12 cellular contexts compared by ENCODE assay signal in genomic region chr7:20542594-20542993, GRCh38.
DNase-seq lines count a peak whose midpoint lies in the region; ATAC-seq and TF ChIP-seq lines count a peak whose summit lies in the region.
"Had no signal": no experiment of that assay in that cellular context is flagged by ENCODE, and none has a peak within 500 bp of the region (broad histone marks: within the 10 kb centered on the region; RNA-seq: fewer than 3 reads in every experiment).

No MANE protein-coding gene starts in this region.

- ATAC-seq in gastrocnemius medialis (peak; percentile 58 to 85), GM18505 (IDR thresholded peaks at IDR 0.05; ENCODE audit: unreplicated experiment) (no peak)
- ATAC-seq in naive thymus-derived CD8-positive, alpha-beta T cell, result no peak

- peaks cover 0 to 9% (median 4%) of the 10 kb centered on the region in 9 donors for H3K9me3 Mint-ChIP-seq in naive thymus-derived CD8-positive, alpha-beta T cell

- TF ChIP-seq POLR2A in gastrocnemius medialis (IDR thresholded peaks at IDR 0.05) (no peak), GM18505 (IDR thresholded peaks at IDR 0.05; ENCODE audit: borderline replicate concordance, extremely low read depth, insufficient read depth, insufficient read length) (no peak)

- in situ Hi-C loops in SK-MEL-5 (cut with HindIII; ENCODE audit: low pct_unique_long_range_greater_than_20kb, low sequenced_read_pairs), result no loop called here
- in situ Hi-C loops in gastrocnemius medialis (cut with MboI; ENCODE audit: low sequenced_read_pairs in 4 of 4), result no loop called here

- POLR2A ChIA-PET in naive thymus-derived CD8-positive, alpha-beta T cell (lab: Charles Lee), result no interaction called here

- no peaks in the 10 kb centered on the region for H3K9me3 ChIP-seq in gastrocnemius medialis
- H3K9me3 ChIP-seq: colonic mucosa had no signal

- H3K27ac Mint-ChIP-seq in naive thymus-derived CD8-positive, alpha-beta T cell, result no peak overlapping the region
- H3K27ac Mint-ChIP-seq: activated naive CD8-positive, alpha-beta T cell; CD4-positive, CD25-positive, alpha-beta regulatory T cell had no signal

- no peaks in the 10 kb centered on the region for H3K27me3 Mint-ChIP-seq in naive thymus-derived CD8-positive, alpha-beta T cell
- H3K27me3 Mint-ChIP-seq: activated naive CD8-positive, alpha-beta T cell; CD4-positive, CD25-positive, alpha-beta regulatory T cell had no signal

- intact Hi-C loops in gastrocnemius medialis (cut with DNase I; ENCODE audit: low total_unique reads), result no loop called here

- H3K4me1 ChIP-seq in gastrocnemius medialis, result no peaks in the 10 kb centered on the region
- H3K4me1 ChIP-seq: colonic mucosa had no signal

- H3K4me1 Mint-ChIP-seq in naive thymus-derived CD8-positive, alpha-beta T cell, result no peaks in the 10 kb centered on the region
- H3K4me1 Mint-ChIP-seq: CD4-positive, CD25-positive, alpha-beta regulatory T cell had no signal

- no peaks in the 10 kb centered on the region for H3K36me3 ChIP-seq in gastrocnemius medialis
- H3K36me3 ChIP-seq: colonic mucosa had no signal

- H3K4me3 ChIP-seq in fibroblast of the aortic adventitia (ENCODE audit: low read depth, low read length) (no peak overlapping the region), gastrocnemius medialis (no peak overlapping the region)
- H3K4me3 ChIP-seq: colonic mucosa had no signal

- no peaks in the 10 kb centered on the region for H3K36me3 Mint-ChIP-seq in naive thymus-derived CD8-positive, alpha-beta T cell
- H3K36me3 Mint-ChIP-seq: activated naive CD8-positive, alpha-beta T cell; CD4-positive, CD25-positive, alpha-beta regulatory T cell had no signal

- DNase-seq in HS-5 (ENCODE audit: low read depth), result peak; percentile 45
- DNase-seq in SK-MEL-5 (ENCODE audit: low read depth, low spot score), result peak; percentile 55
- DNase-seq in fibroblast of the aortic adventitia (ENCODE audit: low read depth), result peak; percentile 65
- peak in 1 of 2 donors; percentile 21 for DNase-seq in gastrocnemius medialis
- DNase-seq in naive thymus-derived CD8-positive, alpha-beta T cell, result no peak
- DNase-seq in amniotic stem cell (lab: John Stamatoyannopoulos, UW), result no peak
- DNase-seq in activated CD4-positive, alpha-beta T cell treated with anti-CD3 and anti-CD28 coated beads, Interleukin-2, amount 50 U/mL, for 1 hour, result no peak
- DNase-seq: CD4-positive, CD25-positive, alpha-beta regulatory T cell; colonic mucosa; NCI-H1092 had no signal

- TF ChIP-seq CTCF in fibroblast of the aortic adventitia (IDR thresholded peaks at IDR 0.05; ENCODE audit: insufficient read depth, low read length) (no peak), gastrocnemius medialis (IDR thresholded peaks at IDR 0.05 in 4 of 5, conservative IDR thresholded peaks at IDR 0.05 in 1 of 5) (no peak)

- H3K4me3 Mint-ChIP-seq in naive thymus-derived CD8-positive, alpha-beta T cell, result no peak overlapping the region
- H3K4me3 Mint-ChIP-seq: activated naive CD8-positive, alpha-beta T cell; CD4-positive, CD25-positive, alpha-beta regulatory T cell had no signal

- no peaks in the 10 kb centered on the region for H3K27me3 ChIP-seq in gastrocnemius medialis
- H3K27me3 ChIP-seq: colonic mucosa had no signal

- no peak overlapping the region for H3K27ac ChIP-seq in gastrocnemius medialis
- H3K27ac ChIP-seq: colonic mucosa had no signal

Comparison
In these comparisons a context has a peak if more than half of its experiments do, and no peak if none do; other contexts are left out.
1. DNase-seq: peak in HS-5 (single experiment), SK-MEL-5 (single experiment) and fibroblast of the aortic adventitia (single experiment); none in naive thymus-derived CD8-positive, alpha-beta T cell (0 of 10), amniotic stem cell (single experiment) and activated CD4-positive, alpha-beta T cell treated with anti-CD3 and anti-CD28 coated beads, Interleukin-2, amount 50 U/mL, for 1 hour (single experiment).
2. ATAC-seq: peak in gastrocnemius medialis (2 of 2); none in naive thymus-derived CD8-positive, alpha-beta T cell (0 of 2) and GM18505 (single experiment).